Comparison of ENCODE assay signal across 4 cellular contexts in the genomic region with DNA sequence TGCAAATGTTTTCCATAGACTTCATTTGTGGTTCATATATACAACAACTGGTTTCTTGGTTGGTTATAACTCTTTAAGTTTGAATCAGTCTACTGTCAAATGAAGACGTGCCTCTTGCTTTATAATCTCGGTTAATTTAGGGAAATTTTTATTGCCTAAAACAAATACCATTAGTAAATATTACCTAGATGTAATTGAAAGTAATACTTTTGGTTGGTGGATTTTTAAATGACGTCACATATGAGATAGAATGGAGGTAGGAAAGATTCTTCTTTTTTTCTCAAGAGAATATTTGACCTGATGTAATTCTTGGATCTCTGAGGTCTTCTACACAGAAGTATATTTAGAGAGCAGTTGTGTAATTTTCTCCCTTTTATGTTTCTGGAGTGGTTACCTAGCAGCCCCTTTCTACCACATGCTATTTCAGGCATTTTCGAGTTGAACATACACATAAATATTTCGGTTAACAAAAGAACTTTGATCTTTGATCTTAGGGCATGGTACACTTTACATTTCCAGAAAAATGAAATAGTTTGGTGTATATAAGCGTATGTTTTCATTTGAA.
A peak's percentile ranks its signal among the peaks of the same experiment; 100 is the strongest.
TF ChIP-seq lines count a peak whose summit lies in the region.

No MANE protein-coding gene starts in this region.

TF ChIP-seq in SK-N-SH, 30 proteins besides CTCF, POLR2A, EP300 and RAD21:
- TF ChIP-seq POLR2AphosphoS5 (IDR thresholded peaks at IDR 0.05; ENCODE audit: low read depth, low read length) (no peak), CHD2 (IDR thresholded peaks at IDR 0.05; ENCODE audit: low read length, partially characterized antibody) (no peak), TAF1 (IDR thresholded peaks at IDR 0.05; ENCODE audit: borderline replicate concordance, low read depth, low read length) (no peak), TCF12 (IDR thresholded peaks at IDR 0.05) (no peak), NRF1 (IDR thresholded peaks at IDR 0.05; ENCODE audit: low read depth, low read length) (no peak), TEAD4 (IDR thresholded peaks at IDR 0.05; ENCODE audit: borderline replicate concordance, insufficient read depth) (no peak), SMC3 (IDR thresholded peaks at IDR 0.05; ENCODE audit: low read depth, low read length) (no peak), YY1 (IDR thresholded peaks at IDR 0.05; ENCODE audit: low read depth) (no peak), GABPA (IDR thresholded peaks at IDR 0.05; ENCODE audit: low read depth) (no peak)

TF ChIP-seq in SK-N-SH treated with all-trans-retinoic acid at 6 μM for 48 hours, 23 proteins besides CTCF, POLR2A, EP300 and RAD21 (continues in another document):
- TF ChIP-seq ISL1 (CRISPR knock-in tag; IDR thresholded peaks at IDR 0.05) (no peak), ESRRG (CRISPR knock-in tag; IDR thresholded peaks at IDR 0.05) (no peak), BACH2 (CRISPR knock-in tag; IDR thresholded peaks at IDR 0.05; ENCODE audit: borderline replicate concordance) (no peak), TOX (CRISPR knock-in tag; IDR thresholded peaks at IDR 0.05; ENCODE audit: borderline replicate concordance) (no peak)
- TF ChIP-seq, protein P1, sequence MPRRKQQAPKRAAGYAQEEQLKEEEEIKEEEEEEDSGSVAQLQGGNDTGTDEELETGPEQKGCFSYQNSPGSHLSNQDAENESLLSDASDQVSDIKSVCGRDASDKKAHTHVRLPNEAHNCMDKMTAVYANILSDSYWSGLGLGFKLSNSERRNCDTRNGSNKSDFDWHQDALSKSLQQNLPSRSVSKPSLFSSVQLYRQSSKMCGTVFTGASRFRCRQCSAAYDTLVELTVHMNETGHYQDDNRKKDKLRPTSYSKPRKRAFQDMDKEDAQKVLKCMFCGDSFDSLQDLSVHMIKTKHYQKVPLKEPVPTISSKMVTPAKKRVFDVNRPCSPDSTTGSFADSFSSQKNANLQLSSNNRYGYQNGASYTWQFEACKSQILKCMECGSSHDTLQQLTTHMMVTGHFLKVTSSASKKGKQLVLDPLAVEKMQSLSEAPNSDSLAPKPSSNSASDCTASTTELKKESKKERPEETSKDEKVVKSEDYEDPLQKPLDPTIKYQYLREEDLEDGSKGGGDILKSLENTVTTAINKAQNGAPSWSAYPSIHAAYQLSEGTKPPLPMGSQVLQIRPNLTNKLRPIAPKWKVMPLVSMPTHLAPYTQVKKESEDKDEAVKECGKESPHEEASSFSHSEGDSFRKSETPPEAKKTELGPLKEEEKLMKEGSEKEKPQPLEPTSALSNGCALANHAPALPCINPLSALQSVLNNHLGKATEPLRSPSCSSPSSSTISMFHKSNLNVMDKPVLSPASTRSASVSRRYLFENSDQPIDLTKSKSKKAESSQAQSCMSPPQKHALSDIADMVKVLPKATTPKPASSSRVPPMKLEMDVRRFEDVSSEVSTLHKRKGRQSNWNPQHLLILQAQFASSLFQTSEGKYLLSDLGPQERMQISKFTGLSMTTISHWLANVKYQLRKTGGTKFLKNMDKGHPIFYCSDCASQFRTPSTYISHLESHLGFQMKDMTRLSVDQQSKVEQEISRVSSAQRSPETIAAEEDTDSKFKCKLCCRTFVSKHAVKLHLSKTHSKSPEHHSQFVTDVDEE (CRISPR knock-in tag; IDR thresholded peaks at IDR 0.05) = no peak
- TF ChIP-seq, protein P2, sequence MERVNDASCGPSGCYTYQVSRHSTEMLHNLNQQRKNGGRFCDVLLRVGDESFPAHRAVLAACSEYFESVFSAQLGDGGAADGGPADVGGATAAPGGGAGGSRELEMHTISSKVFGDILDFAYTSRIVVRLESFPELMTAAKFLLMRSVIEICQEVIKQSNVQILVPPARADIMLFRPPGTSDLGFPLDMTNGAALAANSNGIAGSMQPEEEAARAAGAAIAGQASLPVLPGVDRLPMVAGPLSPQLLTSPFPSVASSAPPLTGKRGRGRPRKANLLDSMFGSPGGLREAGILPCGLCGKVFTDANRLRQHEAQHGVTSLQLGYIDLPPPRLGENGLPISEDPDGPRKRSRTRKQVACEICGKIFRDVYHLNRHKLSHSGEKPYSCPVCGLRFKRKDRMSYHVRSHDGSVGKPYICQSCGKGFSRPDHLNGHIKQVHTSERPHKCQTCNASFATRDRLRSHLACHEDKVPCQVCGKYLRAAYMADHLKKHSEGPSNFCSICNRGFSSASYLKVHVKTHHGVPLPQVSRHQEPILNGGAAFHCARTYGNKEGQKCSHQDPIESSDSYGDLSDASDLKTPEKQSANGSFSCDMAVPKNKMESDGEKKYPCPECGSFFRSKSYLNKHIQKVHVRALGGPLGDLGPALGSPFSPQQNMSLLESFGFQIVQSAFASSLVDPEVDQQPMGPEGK (CRISPR knock-in tag; IDR thresholded peaks at IDR 0.05; ENCODE audit: borderline replicate concordance) = no peak
- TF ChIP-seq, protein P3, sequence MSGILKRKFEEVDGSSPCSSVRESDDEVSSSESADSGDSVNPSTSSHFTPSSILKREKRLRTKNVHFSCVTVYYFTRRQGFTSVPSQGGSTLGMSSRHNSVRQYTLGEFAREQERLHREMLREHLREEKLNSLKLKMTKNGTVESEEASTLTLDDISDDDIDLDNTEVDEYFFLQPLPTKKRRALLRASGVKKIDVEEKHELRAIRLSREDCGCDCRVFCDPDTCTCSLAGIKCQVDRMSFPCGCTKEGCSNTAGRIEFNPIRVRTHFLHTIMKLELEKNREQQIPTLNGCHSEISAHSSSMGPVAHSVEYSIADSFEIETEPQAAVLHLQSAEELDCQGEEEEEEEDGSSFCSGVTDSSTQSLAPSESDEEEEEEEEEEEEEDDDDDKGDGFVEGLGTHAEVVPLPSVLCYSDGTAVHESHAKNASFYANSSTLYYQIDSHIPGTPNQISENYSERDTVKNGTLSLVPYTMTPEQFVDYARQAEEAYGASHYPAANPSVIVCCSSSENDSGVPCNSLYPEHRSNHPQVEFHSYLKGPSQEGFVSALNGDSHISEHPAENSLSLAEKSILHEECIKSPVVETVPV (CRISPR knock-in tag; IDR thresholded peaks at IDR 0.05) = no peak

TF ChIP-seq in K562, 482 proteins besides CTCF, POLR2A, EP300 and RAD21 (continues in another document):
- TF ChIP-seq, protein P4, sequence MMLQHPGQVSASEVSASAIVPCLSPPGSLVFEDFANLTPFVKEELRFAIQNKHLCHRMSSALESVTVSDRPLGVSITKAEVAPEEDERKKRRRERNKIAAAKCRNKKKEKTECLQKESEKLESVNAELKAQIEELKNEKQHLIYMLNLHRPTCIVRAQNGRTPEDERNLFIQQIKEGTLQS (IDR thresholded peaks at IDR 0.05) = peak; percentile 82
- TF ChIP-seq, protein P4 (CRISPR knock-in tag; conservative IDR thresholded peaks at IDR 0.05) = no peak
- TF ChIP-seq ZNF830 (CRISPR knock-in tag; IDR thresholded peaks at IDR 0.05) = no peak
- no peak for TF ChIP-seq KLF1 (tag; IDR thresholded peaks at IDR 0.05)
- TF ChIP-seq, protein P5, sequence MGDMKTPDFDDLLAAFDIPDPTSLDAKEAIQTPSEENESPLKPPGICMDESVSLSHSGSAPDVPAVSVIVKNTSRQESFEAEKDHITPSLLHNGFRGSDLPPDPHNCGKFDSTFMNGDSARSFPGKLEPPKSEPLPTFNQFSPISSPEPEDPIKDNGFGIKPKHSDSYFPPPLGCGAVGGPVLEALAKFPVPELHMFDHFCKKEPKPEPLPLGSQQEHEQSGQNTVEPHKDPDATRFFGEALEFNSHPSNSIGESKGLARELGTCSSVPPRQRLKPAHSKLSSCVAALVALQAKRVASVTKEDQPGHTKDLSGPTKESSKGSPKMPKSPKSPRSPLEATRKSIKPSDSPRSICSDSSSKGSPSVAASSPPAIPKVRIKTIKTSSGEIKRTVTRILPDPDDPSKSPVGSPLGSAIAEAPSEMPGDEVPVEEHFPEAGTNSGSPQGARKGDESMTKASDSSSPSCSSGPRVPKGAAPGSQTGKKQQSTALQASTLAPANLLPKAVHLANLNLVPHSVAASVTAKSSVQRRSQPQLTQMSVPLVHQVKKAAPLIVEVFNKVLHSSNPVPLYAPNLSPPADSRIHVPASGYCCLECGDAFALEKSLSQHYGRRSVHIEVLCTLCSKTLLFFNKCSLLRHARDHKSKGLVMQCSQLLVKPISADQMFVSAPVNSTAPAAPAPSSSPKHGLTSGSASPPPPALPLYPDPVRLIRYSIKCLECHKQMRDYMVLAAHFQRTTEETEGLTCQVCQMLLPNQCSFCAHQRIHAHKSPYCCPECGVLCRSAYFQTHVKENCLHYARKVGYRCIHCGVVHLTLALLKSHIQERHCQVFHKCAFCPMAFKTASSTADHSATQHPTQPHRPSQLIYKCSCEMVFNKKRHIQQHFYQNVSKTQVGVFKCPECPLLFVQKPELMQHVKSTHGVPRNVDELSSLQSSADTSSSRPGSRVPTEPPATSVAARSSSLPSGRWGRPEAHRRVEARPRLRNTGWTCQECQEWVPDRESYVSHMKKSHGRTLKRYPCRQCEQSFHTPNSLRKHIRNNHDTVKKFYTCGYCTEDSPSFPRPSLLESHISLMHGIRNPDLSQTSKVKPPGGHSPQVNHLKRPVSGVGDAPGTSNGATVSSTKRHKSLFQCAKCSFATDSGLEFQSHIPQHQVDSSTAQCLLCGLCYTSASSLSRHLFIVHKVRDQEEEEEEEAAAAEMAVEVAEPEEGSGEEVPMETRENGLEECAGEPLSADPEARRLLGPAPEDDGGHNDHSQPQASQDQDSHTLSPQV (IDR thresholded peaks at IDR 0.05) = no peak
- no peak for TF ChIP-seq ZNF354B (CRISPR knock-in tag; IDR thresholded peaks at IDR 0.05)
- no peak for TF ChIP-seq BCL6 (CRISPR knock-in tag; IDR thresholded peaks at IDR 0.05)
- no peak for TF ChIP-seq ZNF239 (CRISPR knock-in tag; IDR thresholded peaks at IDR 0.05)
- TF ChIP-seq BRF1 (IDR thresholded peaks at IDR 0.05; ENCODE audit: borderline replicate concordance, extremely low read depth, insufficient read length) = no peak
- TF ChIP-seq KDM4B (IDR thresholded peaks at IDR 0.05; ENCODE audit: borderline replicate concordance in 2 of 2, low read depth in 1 of 2) = no peak
- TF ChIP-seq ATF7 (IDR thresholded peaks at IDR 0.05) = peak; percentile 91
- no peak for TF ChIP-seq ARNT (IDR thresholded peaks at IDR 0.05)
- TF ChIP-seq GABPB2 (CRISPR knock-in tag; conservative IDR thresholded peaks at IDR 0.05) = no peak

TF ChIP-seq in HepG2, 621 proteins besides CTCF, POLR2A, EP300 and RAD21:
- peak; percentile 66; the same call in 1 of the 2 replicates for TF ChIP-seq NCOR1 (IDR thresholded peaks at IDR 0.05; ENCODE audit: borderline replicate concordance, low read length)
- TF ChIP-seq ATF7 (IDR thresholded peaks at IDR 0.05) = peak; percentile 92
- no peak for TF ChIP-seq ATF7 (CRISPR knock-in tag; IDR thresholded peaks at IDR 0.05)
- TF ChIP-seq CREB1 (IDR thresholded peaks at IDR 0.05) = peak; percentile 90
- no peak for TF ChIP-seq CREB1 (CRISPR knock-in tag; IDR thresholded peaks at IDR 0.05)
- TF ChIP-seq, protein P6, sequence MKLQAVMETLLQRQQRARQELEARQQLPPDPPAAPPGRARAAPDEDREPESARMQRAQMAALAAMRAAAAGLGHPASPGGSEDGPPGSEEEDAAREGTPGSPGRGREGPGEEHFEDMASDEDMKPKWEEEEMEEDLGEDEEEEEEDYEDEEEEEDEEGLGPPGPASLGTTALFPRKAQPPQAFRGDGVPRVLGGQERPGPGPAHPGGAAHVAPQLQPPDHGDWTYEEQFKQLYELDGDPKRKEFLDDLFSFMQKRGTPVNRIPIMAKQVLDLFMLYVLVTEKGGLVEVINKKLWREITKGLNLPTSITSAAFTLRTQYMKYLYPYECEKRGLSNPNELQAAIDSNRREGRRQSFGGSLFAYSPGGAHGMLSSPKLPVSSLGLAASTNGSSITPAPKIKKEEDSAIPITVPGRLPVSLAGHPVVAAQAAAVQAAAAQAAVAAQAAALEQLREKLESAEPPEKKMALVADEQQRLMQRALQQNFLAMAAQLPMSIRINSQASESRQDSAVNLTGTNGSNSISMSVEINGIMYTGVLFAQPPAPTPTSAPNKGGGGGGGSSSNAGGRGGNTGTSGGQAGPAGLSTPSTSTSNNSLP (IDR thresholded peaks at IDR 0.05; ENCODE audit: low read depth, low read length) = no peak
- TF ChIP-seq HDAC2 (CRISPR knock-in tag; IDR thresholded peaks at IDR 0.05) = no peak
